ENCODE assay signal across 9 cellular contexts in the genomic region with DNA sequence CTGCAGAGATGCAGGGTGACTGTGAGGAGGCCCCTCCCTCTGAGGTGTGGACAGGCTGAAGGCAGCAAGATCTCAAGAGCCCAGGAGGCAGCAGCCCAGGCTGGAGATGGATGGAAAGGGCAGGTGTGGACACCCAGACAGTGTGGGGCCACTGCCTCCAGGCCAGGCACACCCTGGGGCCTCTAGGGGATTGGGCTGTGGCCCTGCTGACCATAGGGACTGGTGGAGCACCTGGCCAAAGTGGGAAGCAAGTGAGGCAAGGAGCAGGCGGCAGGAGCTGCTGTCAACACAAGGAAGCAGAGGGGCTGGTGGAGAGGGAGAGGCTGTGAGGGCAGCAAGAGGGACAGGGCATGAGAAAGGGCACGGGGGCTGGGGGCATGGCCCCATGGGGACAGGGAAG. TPM values are rescaled to one million over a fixed set of nuclear protein-coding genes. Genes with fewer than 3 reads are reported as not detected.
DNase-seq lines count a peak whose midpoint lies in the region; ATAC-seq and TF ChIP-seq lines count a peak whose summit lies in the region.
"Had no signal": no experiment of that assay in that cellular context is flagged by ENCODE, and none has a peak within 500 bp of the region (broad histone marks: within the 10 kb centered on the region; RNA-seq: fewer than 3 reads in every experiment).

No MANE protein-coding gene starts in this region.

- H3K9me3 ChIP-seq in HCT116 (ENCODE audit: control insufficient read depth in 1 of 2, insufficient read depth in 1 of 2, low read depth in 1 of 2, low read length in 2 of 2) (peaks cover 4 to 13% of the 10 kb centered on the region in 2 experiments; a peak in 2 of 4 replicates), body of pancreas (peaks cover 0 to 4% (median 0%) of the 10 kb centered on the region in 3 donors), Karpas-422 (ENCODE audit: low read length) (peaks cover under 1% of the 10 kb centered on the region)

- H3K27me3 ChIP-seq in HCT116 (ENCODE audit: insufficient read depth, low read length) (no peaks in the 10 kb centered on the region), body of pancreas (no peaks in the 10 kb centered on the region), Karpas-422 (ENCODE audit: low read length) (no peaks in the 10 kb centered on the region)

- RAD21 ChIA-PET in HCT116 (lab: Charles Lee; ENCODE audit: low non-redundant PET in 1 of 2, low total read pairs in 2 of 2, uncharacterized antibody in 2 of 2, unreplicated experiment in 2 of 2), result no interaction called here

- H3K27ac ChIP-seq in HCT116 (ENCODE audit: low read depth, low read length) (no peak overlapping the region), body of pancreas (peak overlapping the region; percentile 44 to 89 (median 72)), Karpas-422 (ENCODE audit: low read length) (no peak overlapping the region)

- no peaks in the 10 kb centered on the region for H3K36me3 ChIP-seq in HCT116 (ENCODE audit: control insufficient read depth in 1 of 2, insufficient read depth in 2 of 2, low read length in 2 of 2)
- H3K36me3 ChIP-seq in body of pancreas (replicated peaks in 1 of 2; ENCODE audit: insufficient read depth in 1 of 2, low read depth in 2 of 2), result no peaks in the 10 kb centered on the region
- no peaks in the 10 kb centered on the region for H3K36me3 ChIP-seq in Karpas-422 (ENCODE audit: insufficient read depth, low read length)

- BruUV-seq in HCT116 (replicated peaks; lab: Mats Ljungman, UMichigan), result no TSS peak

- ATAC-seq in HCT116 (0 out of 2 replicates have a peak, but pooled peaks have one; percentile 20), body of pancreas (no peak)
- no peak for ATAC-seq in natural killer cell treated with Interleukin-12 subunit alpha and Interleukin-12 subunit beta and Interleukin-15 and Interleukin-18, amount 100 ng/mL, for 72 hours

- peak; percentile 8 for DNase-seq in 8988T
- no peak for DNase-seq in HCT116 (ENCODE audit: low read depth, low spot score)
- DNase-seq in body of pancreas, result peak in 1 of 4 donors; percentile 4
- no peak for DNase-seq in natural killer cell treated with Interleukin-12 subunit alpha and Interleukin-12 subunit beta and Interleukin-15 and Interleukin-18, amount 100 ng/mL, for 72 hours (ENCODE audit: low spot score)
- DNase-seq in DMS53 (lab: John Stamatoyannopoulos, UW), result no peak
- DNase-seq in foreskin fibroblast, result no peak
- no peak for DNase-seq in Karpas-422
- no peak for DNase-seq in dedifferentiated amniotic fluid mesenchymal stem cell (ENCODE audit: extremely low spot score)
- DNase-seq: naive B cell had no signal

- peaks cover 9 to 18% of the 10 kb centered on the region in 2 donors for H3K27me3 Mint-ChIP-seq in natural killer cell treated with Interleukin-12 subunit alpha and Interleukin-12 subunit beta and Interleukin-15 and Interleukin-18, amount 100 ng/mL, for 72 hours

- H3K9me3 Mint-ChIP-seq in natural killer cell treated with Interleukin-12 subunit alpha and Interleukin-12 subunit beta and Interleukin-15 and Interleukin-18, amount 100 ng/mL, for 72 hours, result no peaks in the 10 kb centered on the region

- no peaks in the 10 kb centered on the region; a peak in 1 of 4 replicates for H3K4me1 ChIP-seq in HCT116 (ENCODE audit: control insufficient read depth in 1 of 2, insufficient read depth in 2 of 2, low read length in 2 of 2)
- peaks cover 34% of the 10 kb centered on the region for H3K4me1 ChIP-seq in body of pancreas
- H3K4me1 ChIP-seq in Karpas-422 (ENCODE audit: low read length), result peaks cover 8% of the 10 kb centered on the region

- peaks cover 11% of the 10 kb centered on the region for H3K36me3 Mint-ChIP-seq in natural killer cell treated with Interleukin-12 subunit alpha and Interleukin-12 subunit beta and Interleukin-15 and Interleukin-18, amount 100 ng/mL, for 72 hours

- H3K4me3 Mint-ChIP-seq in natural killer cell treated with Interleukin-12 subunit alpha and Interleukin-12 subunit beta and Interleukin-15 and Interleukin-18, amount 100 ng/mL, for 72 hours, result peak overlapping the region; percentile 6

- H3K4me3 ChIP-seq in HCT116 (replicated peaks in 1 of 2; ENCODE audit: low read depth in 1 of 2, low read length in 2 of 2), result no peak overlapping the region
- H3K4me3 ChIP-seq in body of pancreas, result no peak overlapping the region
- no peak overlapping the region for H3K4me3 ChIP-seq in foreskin fibroblast (ENCODE audit: low read depth in 1 of 2, low read length in 2 of 2)
- no peak overlapping the region for H3K4me3 ChIP-seq in Karpas-422 (ENCODE audit: low read length)

- no peak overlapping the region for H3K27ac Mint-ChIP-seq in natural killer cell treated with Interleukin-12 subunit alpha and Interleukin-12 subunit beta and Interleukin-15 and Interleukin-18, amount 100 ng/mL, for 72 hours

- H3K9ac ChIP-seq in HCT116 (ENCODE audit: low read length) (no peak overlapping the region), Karpas-422 (ENCODE audit: low read length) (no peak overlapping the region)

- TF ChIP-seq CTCF in HCT116 (IDR thresholded peaks at IDR 0.05 in 2 of 3, conservative IDR thresholded peaks at IDR 0.05 in 1 of 3; ENCODE audit: borderline replicate concordance in 1 of 3, insufficient read depth in 1 of 3, low read depth in 2 of 3, low read length in 2 of 3) (no peak), body of pancreas (IDR thresholded peaks at IDR 0.05) (no peak), foreskin fibroblast (IDR thresholded peaks at IDR 0.05; ENCODE audit: low read depth, low read length) (no peak)

- H3K9me2 ChIP-seq in HCT116 (ENCODE audit: insufficient read depth), result no peaks in the 10 kb centered on the region
- no peaks in the 10 kb centered on the region for H3K9me2 ChIP-seq in Karpas-422 (replicated peaks; ENCODE audit: insufficient read depth, low read length)

- WGBS in body of pancreas, 2 donors, result 66 to 94% methylated on average over 2 of the region's 2 CpGs

- CTCF ChIA-PET in HCT116 (lab: Charles Lee), result no interaction called here

- POLR2A ChIA-PET in HCT116 (lab: Charles Lee), result interaction anchor here (1.0 kb wide), 1 partner anchor 11 kb away, joined by 3 read pairs; a partner anchor contains a TSS

- H3K4me2 ChIP-seq in HCT116 (ENCODE audit: low read length) (no peak overlapping the region), Karpas-422 (ENCODE audit: low read depth, low read length, poor library complexity, severe bottlenecking) (no peak overlapping the region)

- H3K4me1 Mint-ChIP-seq in natural killer cell treated with Interleukin-12 subunit alpha and Interleukin-12 subunit beta and Interleukin-15 and Interleukin-18, amount 100 ng/mL, for 72 hours (ENCODE audit: low read depth in 2 of 2), result peaks cover 5 to 11% of the 10 kb centered on the region in 2 donors

- H4K20me1 ChIP-seq in HCT116 (ENCODE audit: insufficient read depth) (no peaks in the 10 kb centered on the region), Karpas-422 (ENCODE audit: insufficient read depth, low read depth, low read length) (no peaks in the 10 kb centered on the region)

- TF ChIP-seq POLR2A in HCT116 (IDR thresholded peaks at IDR 0.05; ENCODE audit: borderline replicate concordance, extremely low read depth, insufficient read depth, insufficient read length), result no peak
- no peak for TF ChIP-seq POLR2A in body of pancreas (IDR thresholded peaks at IDR 0.05)

- H2AFZ ChIP-seq in HCT116 (ENCODE audit: low read depth, low read length, poor library complexity, severe bottlenecking) (no peak overlapping the region), Karpas-422 (ENCODE audit: low read length) (no peak overlapping the region)

- H3K79me2 ChIP-seq in HCT116 (ENCODE audit: insufficient read depth, low read length), result no peaks in the 10 kb centered on the region
- H3K79me2 ChIP-seq in Karpas-422 (ENCODE audit: low read length), result no peaks in the 10 kb centered on the region

- intact Hi-C loops in HCT116 (cut with micrococcal nuclease), result no loop called here
- intact Hi-C loops in body of pancreas (cut with DNase I), result no loop called here

- no peak for TF ChIP-seq RAD21 in HCT116 (IDR thresholded peaks at IDR 0.05; ENCODE audit: low read depth)

TF ChIP-seq in HCT116, 20 proteins besides CTCF, POLR2A, EP300 and RAD21:
- TF ChIP-seq SIN3A (IDR thresholded peaks at IDR 0.05; ENCODE audit: low read depth) (no peak), FOSL1 (IDR thresholded peaks at IDR 0.05; ENCODE audit: low read depth) (no peak), EZH2phosphoT487 (IDR thresholded peaks at IDR 0.05; ENCODE audit: borderline replicate concordance) (no peak)
- TF ChIP-seq, protein P1, sequence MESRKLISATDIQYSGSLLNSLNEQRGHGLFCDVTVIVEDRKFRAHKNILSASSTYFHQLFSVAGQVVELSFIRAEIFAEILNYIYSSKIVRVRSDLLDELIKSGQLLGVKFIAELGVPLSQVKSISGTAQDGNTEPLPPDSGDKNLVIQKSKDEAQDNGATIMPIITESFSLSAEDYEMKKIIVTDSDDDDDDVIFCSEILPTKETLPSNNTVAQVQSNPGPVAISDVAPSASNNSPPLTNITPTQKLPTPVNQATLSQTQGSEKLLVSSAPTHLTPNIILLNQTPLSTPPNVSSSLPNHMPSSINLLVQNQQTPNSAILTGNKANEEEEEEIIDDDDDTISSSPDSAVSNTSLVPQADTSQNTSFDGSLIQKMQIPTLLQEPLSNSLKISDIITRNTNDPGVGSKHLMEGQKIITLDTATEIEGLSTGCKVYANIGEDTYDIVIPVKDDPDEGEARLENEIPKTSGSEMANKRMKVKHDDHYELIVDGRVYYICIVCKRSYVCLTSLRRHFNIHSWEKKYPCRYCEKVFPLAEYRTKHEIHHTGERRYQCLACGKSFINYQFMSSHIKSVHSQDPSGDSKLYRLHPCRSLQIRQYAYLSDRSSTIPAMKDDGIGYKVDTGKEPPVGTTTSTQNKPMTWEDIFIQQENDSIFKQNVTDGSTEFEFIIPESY (IDR thresholded peaks at IDR 0.05; ENCODE audit: extremely low read depth, insufficient replicate concordance, low read length), result no peak
TF ChIP-seq in HCT116: peak in this region for 0.

RNA-seq across cellular contexts. Expression of a gene that starts 10.8 kb away (rescaled TPM):
- total RNA-seq in HCT116 (2021; ENCODE audit: unreplicated experiment) (9.6 TPM), body of pancreas (10 to 100 TPM; 13.5 to 33.0 TPM)
- polyA plus RNA-seq in HCT116 (2012), result 3.8 and 4.3 TPM in 2 replicates
- total RNA-seq in natural killer cell treated with Interleukin-12 subunit alpha and Interleukin-12 subunit beta and Interleukin-15 and Interleukin-18, amount 100 ng/mL, for 72 hours, result under 1 TPM in 1 of 2 donors, not detected in 1; 0.14 TPM
- 1.9 and 25.3 TPM in 2 replicates for total RNA-seq in Karpas-422 (2014; rRNA removed; shearing (Covaris generic); ENCODE audit: low replicate concordance)

Comparison
In these comparisons a context has a peak if more than half of its experiments do, and no peak if none do; other contexts are left out.
1. H3K27ac ChIP-seq: peak in body of pancreas (4 of 4); none in HCT116 (single experiment) and Karpas-422 (single experiment).